In genomic region chr1:77322061-77322900, GRCh38 we compare ENCODE assay signal across 1 cellular context.
TF ChIP-seq lines count a peak whose summit lies in the region.

No MANE protein-coding gene starts in this region.

TF ChIP-seq in K562, 482 proteins besides CTCF, POLR2A, EP300 and RAD21 (continued from another document):
- TF ChIP-seq ZBTB12 (CRISPR knock-in tag; IDR thresholded peaks at IDR 0.05) (no peak), SMARCE1 (IDR thresholded peaks at IDR 0.05) (0 out of 2 replicates have a peak, but pooled peaks have one; percentile 17), ARID1B (IDR thresholded peaks at IDR 0.05) (0 out of 2 replicates have a peak, but pooled peaks have one; percentile 32), RFX5 (IDR thresholded peaks at IDR 0.05; ENCODE audit: low read depth, low read length) (no peak), MAFK (IDR thresholded peaks at IDR 0.05; ENCODE audit: low read length) (peak; percentile 66; the same call in 1 of the 2 replicates), DNMT1 (IDR thresholded peaks at IDR 0.05) (no peak), TAF7 (tag; IDR thresholded peaks at IDR 0.05) (no peak), ILK (tag; IDR thresholded peaks at IDR 0.05; ENCODE audit: borderline replicate concordance, low read depth) (no peak), ZNF740 (CRISPR knock-in tag; IDR thresholded peaks at IDR 0.05) (no peak), ZNF740 (tag; IDR thresholded peaks at IDR 0.05) (no peak), GTF2B (IDR thresholded peaks at IDR 0.05; ENCODE audit: extremely low read depth, insufficient read length) (no peak), LARP7 (IDR thresholded peaks at IDR 0.05) (no peak), GTF2E2 (tag; IDR thresholded peaks at IDR 0.05) (no peak), ZNF282 (CRISPR knock-in tag; IDR thresholded peaks at IDR 0.05) (no peak), BACH1 (tag; IDR thresholded peaks at IDR 0.05) (peak; percentile 70; the same call in 1 of the 2 replicates), ATF3 (IDR thresholded peaks at IDR 0.05) (peak; percentile 31; the same call in 1 of the 2 replicates), ATF3 (CRISPR knock-in tag; conservative IDR thresholded peaks at IDR 0.05) (no peak), BCOR (IDR thresholded peaks at IDR 0.05) (no peak), ZEB2 (IDR thresholded peaks at IDR 0.05) (0 out of 2 replicates have a peak, but pooled peaks have one; percentile 25), VEZF1 (CRISPR knock-in tag; IDR thresholded peaks at IDR 0.05) (no peak), NFE2L1 (tag; IDR thresholded peaks at IDR 0.05; ENCODE audit: borderline replicate concordance, low read depth) (peak; percentile 72), ZNF449 (CRISPR knock-in tag; IDR thresholded peaks at IDR 0.05) (no peak), C11orf30 (IDR thresholded peaks at IDR 0.05; ENCODE audit: low read depth) (peak; percentile 81), SPI1 (IDR thresholded peaks at IDR 0.05; ENCODE audit: borderline replicate concordance, low read depth, low read length) (peak; percentile 41; the same call in 1 of the 2 replicates), SNAPC5 (CRISPR knock-in tag; IDR thresholded peaks at IDR 0.05) (no peak), NELFE (IDR thresholded peaks at IDR 0.05; ENCODE audit: insufficient read depth, insufficient read length) (no peak), TSHZ1 (CRISPR knock-in tag; IDR thresholded peaks at IDR 0.05) (no peak), CBX3 (IDR thresholded peaks at IDR 0.05; ENCODE audit: borderline replicate concordance in 1 of 2, low read length in 2 of 2) (no peak)
